Comparison of ENCODE assay signal across 23 cellular contexts in the genomic region with DNA sequence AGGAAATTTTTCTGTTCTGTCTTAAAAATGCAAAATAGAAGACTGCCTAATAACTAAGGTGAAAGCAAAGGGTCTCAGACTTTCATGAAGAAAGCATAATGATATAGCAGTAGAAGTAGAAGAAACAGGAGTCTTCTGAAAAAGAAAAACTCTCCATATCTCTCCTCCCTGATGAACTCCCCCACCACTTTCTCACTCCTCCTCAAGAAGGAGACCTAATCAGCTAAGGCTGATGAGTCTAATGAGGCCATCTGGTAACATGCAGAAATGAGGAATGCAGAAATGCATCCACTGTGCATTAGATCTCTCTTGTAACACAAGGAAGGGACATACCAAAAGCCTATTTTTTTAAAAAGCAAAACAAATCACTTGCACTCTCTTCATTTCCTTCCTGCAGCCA.
"Had no signal": no experiment of that assay in that cellular context is flagged by ENCODE, and none has a peak within 500 bp of the region (broad histone marks: within the 10 kb centered on the region; RNA-seq: fewer than 3 reads in every experiment).

No MANE protein-coding gene starts in this region.

- H3K9ac ChIP-seq: parathyroid adenoma had no signal

- H3K4me1 ChIP-seq: parathyroid adenoma, upper lobe of left lung had no signal

- H3K79me2 ChIP-seq: parathyroid adenoma had no signal

- DNase-seq: activated CD4-positive, alpha-beta memory T cell treated with anti-CD3 and anti-CD28 coated beads, Interleukin-2, amount 10 ng/mL, durations not matched to agents 7 days and 5 days; activated CD4-positive, alpha-beta T cell treated with anti-CD3 and anti-CD28 coated beads for 48 hours; activated CD4-positive, CD25-positive, alpha-beta regulatory T cell; activated naive CD4-positive, alpha-beta T cell treated with anti-CD3 and anti-CD28 coated beads for 36 hours; activated T-cell treated with anti-CD3 and anti-CD28 coated beads, Interleukin-2, amount 50 U/mL, for 1 hour; anterior cingulate cortex; central memory CD4-positive, alpha-beta T cell; foreskin keratinocyte; kidney; naive thymus-derived CD8-positive, alpha-beta T cell; stimulated activated CD4-positive, alpha-beta T cell treated with anti-CD3 and anti-CD28 coated beads, Interleukin-4, amount 100 ng/mL, for 4 hours; stimulated activated naive B cell treated with anti-CD40 and anti-IgM and Interleukin-4, amounts not matched to agents 10 μg/mL and 1 μg/mL and 100 μg/mL, for 72 hours; T-helper 9 cell; upper lobe of left lung had no signal

- H3K36me3 Mint-ChIP-seq: brain; memory B cell; naive thymus-derived CD8-positive, alpha-beta T cell; stimulated activated naive B cell treated with anti-CD40 and anti-IgM and Interleukin-4, amounts not matched to agents 10 μg/mL and 1 μg/mL and 100 μg/mL, for 72 hours had no signal

- H2AFZ ChIP-seq: parathyroid adenoma had no signal

- H3K27me3 ChIP-seq: foreskin keratinocyte, neutrophil, upper lobe of left lung had no signal

- H3K4me1 Mint-ChIP-seq: activated CD4-positive, alpha-beta memory T cell treated with anti-CD3 and anti-CD28 coated beads, Interleukin-2, amount 10 ng/mL, durations not matched to agents 7 days and 5 days; memory B cell; naive thymus-derived CD8-positive, alpha-beta T cell; stimulated activated naive B cell treated with anti-CD40 and anti-IgM and Interleukin-4, amounts not matched to agents 10 μg/mL and 1 μg/mL and 100 μg/mL, for 72 hours had no signal

- H3K9me3 ChIP-seq: neutrophil, thoracic aorta, upper lobe of left lung had no signal

- ATAC-seq: foreskin keratinocyte; left lobe of liver; naive thymus-derived CD8-positive, alpha-beta T cell; sciatic nerve; stimulated activated naive B cell treated with anti-CD40 and anti-IgM and Interleukin-4, amounts not matched to agents 10 μg/mL and 1 μg/mL and 100 μg/mL, for 72 hours had no signal

- H3K27me3 Mint-ChIP-seq: activated CD4-positive, alpha-beta memory T cell treated with anti-CD3 and anti-CD28 coated beads, Interleukin-2, amount 10 ng/mL, durations not matched to agents 7 days and 5 days; memory B cell; stimulated activated naive B cell treated with anti-CD40 and anti-IgM and Interleukin-4, amounts not matched to agents 10 μg/mL and 1 μg/mL and 100 μg/mL, for 72 hours had no signal

- H3K4me3 ChIP-seq: coronary artery, thoracic aorta, upper lobe of left lung had no signal

- H3K27ac Mint-ChIP-seq: activated CD4-positive, alpha-beta memory T cell treated with anti-CD3 and anti-CD28 coated beads, Interleukin-2, amount 10 ng/mL, durations not matched to agents 7 days and 5 days; activated naive CD4-positive, alpha-beta T cell treated with anti-CD3 and anti-CD28 coated beads for 36 hours; activated T-helper 2 cell treated with anti-CD3 and anti-CD28 coated beads, Interferon-gamma antibody, Interleukin-2, Interleukin-4, amounts not matched to agents 10 μg/mL and 5 μg/mL and 100 μg/mL, durations not matched to agents 14 hours and 24 hours and 36 hours; memory B cell; stimulated activated naive B cell treated with anti-CD40 and anti-IgM and Interleukin-4, amounts not matched to agents 10 μg/mL and 1 μg/mL and 100 μg/mL, for 72 hours had no signal

- H3K27ac ChIP-seq: coronary artery, foreskin keratinocyte, neutrophil, parathyroid adenoma, thoracic aorta, upper lobe of left lung had no signal

- H3K36me3 ChIP-seq: neutrophil, thoracic aorta, upper lobe of left lung had no signal

- H3K9me3 Mint-ChIP-seq: activated CD4-positive, alpha-beta memory T cell treated with anti-CD3 and anti-CD28 coated beads, Interleukin-2, amount 10 ng/mL, durations not matched to agents 7 days and 5 days; activated naive CD4-positive, alpha-beta T cell treated with anti-CD3 and anti-CD28 coated beads for 36 hours; activated T-helper 2 cell treated with anti-CD3 and anti-CD28 coated beads, Interferon-gamma antibody, Interleukin-2, Interleukin-4, amounts not matched to agents 10 μg/mL and 5 μg/mL and 100 μg/mL, durations not matched to agents 14 hours and 24 hours and 36 hours; memory B cell; stimulated activated naive B cell treated with anti-CD40 and anti-IgM and Interleukin-4, amounts not matched to agents 10 μg/mL and 1 μg/mL and 100 μg/mL, for 72 hours had no signal

- H3K4me3 Mint-ChIP-seq: activated CD4-positive, alpha-beta memory T cell treated with anti-CD3 and anti-CD28 coated beads, Interleukin-2, amount 10 ng/mL, durations not matched to agents 7 days and 5 days; activated naive CD4-positive, alpha-beta T cell treated with anti-CD3 and anti-CD28 coated beads for 36 hours; brain; memory B cell; naive thymus-derived CD8-positive, alpha-beta T cell; stimulated activated naive B cell treated with anti-CD40 and anti-IgM and Interleukin-4, amounts not matched to agents 10 μg/mL and 1 μg/mL and 100 μg/mL, for 72 hours had no signal
